ENCODE assay signal across 9 cellular contexts in genomic region chr15:100218411-100218810, GRCh38.
"Had no signal": no experiment of that assay in that cellular context is flagged by ENCODE, and none has a peak within 500 bp of the region (broad histone marks: within the 10 kb centered on the region; RNA-seq: fewer than 3 reads in every experiment).

No MANE protein-coding gene starts in this region.

- H3K27ac Mint-ChIP-seq: HFFc6, IgD-negative memory B cell had no signal

- DNase-seq: GM23248, GOT3, H7, HFFc6 had no signal

- H3K4me3 Mint-ChIP-seq: HFFc6, IgD-negative memory B cell had no signal

- H3K36me3 Mint-ChIP-seq: IgD-negative memory B cell had no signal

- H3K4me1 ChIP-seq: HAP-1 had no signal

- H3K9me3 ChIP-seq: HAP-1 had no signal

- H3K27ac ChIP-seq: GM23248, HL-60 had no signal

- H3K4me3 ChIP-seq: GM23248, HAP-1 had no signal

- H2AFZ ChIP-seq: GM23248 had no signal

- H3K9ac ChIP-seq: GM23248 had no signal

- ATAC-seq: HCT116, HepG2 had no signal

- H3K27me3 Mint-ChIP-seq: IgD-negative memory B cell had no signal

- H3K4me1 Mint-ChIP-seq: IgD-negative memory B cell had no signal

- H3K36me3 ChIP-seq: HAP-1 had no signal
